21 cellular contexts compared by ENCODE assay signal in genomic region chr10:2130906-2131305, GRCh38.
"Had no signal": no experiment of that assay in that cellular context is flagged by ENCODE, and none has a peak within 500 bp of the region (broad histone marks: within the 10 kb centered on the region; RNA-seq: fewer than 3 reads in every experiment).

No MANE protein-coding gene starts in this region.

- H3K27me3 Mint-ChIP-seq: activated naive CD4-positive, alpha-beta T cell treated with anti-CD3 and anti-CD28 coated beads, Interleukin-2, amount 10 ng/mL, durations not matched to agents 7 days and 5 days; activated naive CD8-positive, alpha-beta T cell treated with anti-CD3 and anti-CD28 coated beads for 36 hours had no signal

- ATAC-seq: activated CD4-positive, alpha-beta T cell treated with anti-CD3 and anti-CD28 coated beads for 36 hours; activated T-helper 17 cell treated with anti-CD3 and anti-CD28 coated beads, Interleukin-2, amount 50 U/mL, for 72 hours; T-helper 17 cell had no signal

- DNase-seq: activated CD4-positive, alpha-beta memory T cell treated with anti-CD3 and anti-CD28 coated beads, Interleukin-2, amount 10 ng/mL, durations not matched to agents 7 days and 5 days; activated CD4-positive, alpha-beta T cell treated with anti-CD3 and anti-CD28 coated beads for 36 hours; activated CD4-positive, alpha-beta T cell treated with anti-CD3 and anti-CD28 coated beads, Interleukin-2, amount 50 U/mL, for 1 hour; activated gamma-delta T cell treated with Interleukin-2 at 50 U/mL for 16 hours; activated naive CD4-positive, alpha-beta T cell treated with anti-CD3 and anti-CD28 coated beads, Interleukin-2, amount 10 ng/mL, durations not matched to agents 7 days and 5 days; activated naive CD8-positive, alpha-beta T cell treated with anti-CD3 and anti-CD28 coated beads for 36 hours; activated T-cell treated with anti-CD3 and anti-CD28 coated beads for 4 hours; activated T-cell treated with anti-CD3 and anti-CD28 coated beads, Interleukin-2, amount 50 U/mL, for 48 hours; brain microvascular endothelial cell; MM.1S; NCI-H146; NCI-H187 treated with DMSO at 0.1 percent for 48 hours; NCI-H2081 treated with DMSO at 0.1 percent for 48 hours; NCI-H446; NCI-H524; NCI-H82; SIG-M5; T-helper 17 cell; T-helper 9 cell had no signal

- H3K4me3 ChIP-seq: cardiac muscle cell had no signal

- H3K9me3 Mint-ChIP-seq: activated CD4-positive, alpha-beta memory T cell treated with anti-CD3 and anti-CD28 coated beads, Interleukin-2, amount 10 ng/mL, durations not matched to agents 7 days and 5 days; activated naive CD4-positive, alpha-beta T cell treated with anti-CD3 and anti-CD28 coated beads, Interleukin-2, amount 10 ng/mL, durations not matched to agents 7 days and 5 days; activated naive CD8-positive, alpha-beta T cell treated with anti-CD3 and anti-CD28 coated beads for 36 hours; activated T-helper 17 cell treated with anti-CD3 and anti-CD28 coated beads, Interleukin-2, amount 50 U/mL, for 72 hours had no signal

- H3K27me3 ChIP-seq: brain microvascular endothelial cell had no signal

- H3K36me3 Mint-ChIP-seq: activated naive CD4-positive, alpha-beta T cell treated with anti-CD3 and anti-CD28 coated beads, Interleukin-2, amount 10 ng/mL, durations not matched to agents 7 days and 5 days; activated naive CD8-positive, alpha-beta T cell treated with anti-CD3 and anti-CD28 coated beads for 36 hours had no signal

- H3K4me1 Mint-ChIP-seq: activated CD4-positive, alpha-beta memory T cell treated with anti-CD3 and anti-CD28 coated beads, Interleukin-2, amount 10 ng/mL, durations not matched to agents 7 days and 5 days; activated CD4-positive, alpha-beta T cell treated with anti-CD3 and anti-CD28 coated beads for 36 hours; activated naive CD4-positive, alpha-beta T cell treated with anti-CD3 and anti-CD28 coated beads, Interleukin-2, amount 10 ng/mL, durations not matched to agents 7 days and 5 days; activated naive CD8-positive, alpha-beta T cell treated with anti-CD3 and anti-CD28 coated beads for 36 hours; activated T-helper 17 cell treated with anti-CD3 and anti-CD28 coated beads, Interleukin-2, amount 50 U/mL, for 72 hours; T-helper 17 cell had no signal

- H3K27ac ChIP-seq: brain microvascular endothelial cell, cardiac muscle cell had no signal

- H3K36me3 ChIP-seq: brain microvascular endothelial cell, cardiac muscle cell had no signal

- H3K27ac Mint-ChIP-seq: activated CD4-positive, alpha-beta memory T cell treated with anti-CD3 and anti-CD28 coated beads, Interleukin-2, amount 10 ng/mL, durations not matched to agents 7 days and 5 days; activated CD4-positive, alpha-beta T cell treated with anti-CD3 and anti-CD28 coated beads for 36 hours; activated naive CD4-positive, alpha-beta T cell treated with anti-CD3 and anti-CD28 coated beads, Interleukin-2, amount 10 ng/mL, durations not matched to agents 7 days and 5 days; activated naive CD8-positive, alpha-beta T cell treated with anti-CD3 and anti-CD28 coated beads for 36 hours; activated T-helper 17 cell treated with anti-CD3 and anti-CD28 coated beads, Interleukin-2, amount 50 U/mL, for 72 hours; T-helper 17 cell had no signal

- H3K4me3 Mint-ChIP-seq: activated CD4-positive, alpha-beta memory T cell treated with anti-CD3 and anti-CD28 coated beads, Interleukin-2, amount 10 ng/mL, durations not matched to agents 7 days and 5 days; activated CD4-positive, alpha-beta T cell treated with anti-CD3 and anti-CD28 coated beads for 36 hours; activated naive CD4-positive, alpha-beta T cell treated with anti-CD3 and anti-CD28 coated beads, Interleukin-2, amount 10 ng/mL, durations not matched to agents 7 days and 5 days; activated naive CD8-positive, alpha-beta T cell treated with anti-CD3 and anti-CD28 coated beads for 36 hours; activated T-helper 17 cell treated with anti-CD3 and anti-CD28 coated beads, Interleukin-2, amount 50 U/mL, for 72 hours; T-helper 17 cell had no signal
